Comparison of ENCODE assay signal across 8 cellular contexts in genomic region chr4:69471639-69472038, GRCh38. TPM values are rescaled to one million over a fixed set of nuclear protein-coding genes. Genes with fewer than 3 reads are reported as not detected.
"Had no signal": no experiment of that assay in that cellular context is flagged by ENCODE, and none has a peak within 500 bp of the region (broad histone marks: within the 10 kb centered on the region; RNA-seq: fewer than 3 reads in every experiment).

No MANE protein-coding gene starts in this region.

- DNase-seq: H7, HCEC 1CT, Karpas-422, KBM-7 had no signal

- ATAC-seq: GM23338 had no signal

- H3K4me3 ChIP-seq: GM23338 had no signal

- H3K9ac ChIP-seq: KMS-11 had no signal

- H3K4me2 ChIP-seq: GM23338, KMS-11 had no signal

- H3K27ac ChIP-seq: KMS-11 had no signal

- FAIRE-seq: HTR-8/SVneo had no signal

RNA-seq across cellular contexts. Expression of gene UGT2B4, which starts 24.1 kb away (rescaled TPM):
- total RNA-seq: GM23338, H7, LHCN-M2 had no signal
- polyA plus RNA-seq: GM23338 had no signal
